In the genomic region with DNA sequence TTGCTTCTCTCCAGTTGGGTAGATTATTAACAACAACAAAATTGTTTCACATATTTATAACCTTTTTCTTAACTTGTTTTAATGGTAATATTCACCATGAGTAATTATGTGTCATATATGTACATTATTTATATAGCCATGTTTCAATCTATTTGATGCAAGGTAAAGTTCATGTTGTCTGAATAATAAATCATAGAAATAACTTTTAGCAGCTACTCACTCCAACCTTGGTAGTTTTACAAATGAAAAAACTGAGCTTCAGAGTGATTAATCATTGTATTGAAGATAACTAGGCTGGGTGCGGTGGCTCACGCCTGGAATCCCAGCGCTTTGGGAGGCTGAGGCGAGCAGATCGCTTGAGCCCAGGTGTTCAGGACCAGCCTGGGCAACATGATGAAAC, we compare ENCODE assay signal across 16 cellular contexts.
"Had no signal": no experiment of that assay in that cellular context is flagged by ENCODE, and none has a peak within 500 bp of the region (broad histone marks: within the 10 kb centered on the region; RNA-seq: fewer than 3 reads in every experiment).

No MANE protein-coding gene starts in this region.

- H3K36me3 Mint-ChIP-seq: mesothelial cell of epicardium, neural progenitor cell, T-cell had no signal

- H3K4me1 ChIP-seq: right atrium auricular region had no signal

- H3K27me3 Mint-ChIP-seq: activated CD8-positive, alpha-beta T cell treated with anti-CD3 and anti-CD28 coated beads for 36 hours; activated naive CD8-positive, alpha-beta T cell treated with anti-CD3 and anti-CD28 coated beads, Interleukin-2, amount 10 ng/mL, durations not matched to agents 7 days and 5 days; stimulated activated naive CD8-positive, alpha-beta T cell treated with anti-CD3 and anti-CD28 coated beads, Interleukin-15, Interleukin-2, amounts not matched to agents 100 ng/mL and 50 ng/mL, for 24 hours; T-cell had no signal

- H3K9ac ChIP-seq: neural progenitor cell had no signal

- DNase-seq: activated CD4-positive, alpha-beta T cell treated with anti-CD3 and anti-CD28 coated beads for 4 hours; activated CD8-positive, alpha-beta memory T cell treated with anti-CD3 and anti-CD28 coated beads, Interleukin-2, amount 50 U/mL, for 4 hours; activated CD8-positive, alpha-beta T cell treated with anti-CD3 and anti-CD28 coated beads for 36 hours; activated naive CD8-positive, alpha-beta T cell treated with anti-CD3 and anti-CD28 coated beads, Interleukin-2, amount 10 ng/mL, durations not matched to agents 7 days and 5 days; activated T-cell treated with anti-CD3 and anti-CD28 coated beads, Interleukin-2, amount 50 U/mL, for 72 hours; caudate nucleus; effector CD4-positive, alpha-beta T cell; left ventricle myocardium superior; T-cell had no signal

- H3K79me2 ChIP-seq: hepatocyte had no signal

- H3K4me3 Mint-ChIP-seq: activated CD8-positive, alpha-beta T cell treated with anti-CD3 and anti-CD28 coated beads for 36 hours; activated naive CD8-positive, alpha-beta T cell treated with anti-CD3 and anti-CD28 coated beads, Interleukin-2, amount 10 ng/mL, durations not matched to agents 7 days and 5 days; activated T-cell treated with anti-CD3 and anti-CD28 coated beads, Interleukin-2, amount 50 U/mL, for 72 hours; mesothelial cell of epicardium; neural progenitor cell; stimulated activated naive CD8-positive, alpha-beta T cell treated with anti-CD3 and anti-CD28 coated beads, Interleukin-15, Interleukin-2, amounts not matched to agents 100 ng/mL and 50 ng/mL, for 24 hours; T-cell had no signal

- H3K9me3 ChIP-seq: right atrium auricular region had no signal

- H3K4me1 Mint-ChIP-seq: activated naive CD8-positive, alpha-beta T cell treated with anti-CD3 and anti-CD28 coated beads, Interleukin-2, amount 10 ng/mL, durations not matched to agents 7 days and 5 days; mesothelial cell of epicardium; neural progenitor cell had no signal

- H2AFZ ChIP-seq: hepatocyte, neural progenitor cell had no signal

- H3K36me3 ChIP-seq: neural progenitor cell, right atrium auricular region had no signal

- H3K9me3 Mint-ChIP-seq: activated CD8-positive, alpha-beta T cell treated with anti-CD3 and anti-CD28 coated beads for 36 hours; activated naive CD8-positive, alpha-beta T cell treated with anti-CD3 and anti-CD28 coated beads, Interleukin-2, amount 10 ng/mL, durations not matched to agents 7 days and 5 days; activated T-cell treated with anti-CD3 and anti-CD28 coated beads, Interleukin-2, amount 50 U/mL, for 72 hours; mesothelial cell of epicardium; neural progenitor cell; stimulated activated naive CD8-positive, alpha-beta T cell treated with anti-CD3 and anti-CD28 coated beads, Interleukin-15, Interleukin-2, amounts not matched to agents 100 ng/mL and 50 ng/mL, for 24 hours; T-cell had no signal

- H3K4me2 ChIP-seq: hepatocyte, neural progenitor cell had no signal

- H3K27ac Mint-ChIP-seq: activated CD8-positive, alpha-beta T cell treated with anti-CD3 and anti-CD28 coated beads for 36 hours; activated naive CD8-positive, alpha-beta T cell treated with anti-CD3 and anti-CD28 coated beads, Interleukin-2, amount 10 ng/mL, durations not matched to agents 7 days and 5 days; activated T-cell treated with anti-CD3 and anti-CD28 coated beads, Interleukin-2, amount 50 U/mL, for 72 hours; mesothelial cell of epicardium; stimulated activated naive CD8-positive, alpha-beta T cell treated with anti-CD3 and anti-CD28 coated beads, Interleukin-15, Interleukin-2, amounts not matched to agents 100 ng/mL and 50 ng/mL, for 24 hours; T-cell had no signal

- H3K27me3 ChIP-seq: hepatocyte, neural progenitor cell, right atrium auricular region had no signal

- H3K27ac ChIP-seq: coronary artery, hepatocyte, neural progenitor cell, right atrium auricular region, VCaP had no signal

- H3K4me3 ChIP-seq: coronary artery, hepatocyte, neural progenitor cell, right atrium auricular region had no signal

- ATAC-seq: activated CD8-positive, alpha-beta T cell treated with anti-CD3 and anti-CD28 coated beads for 36 hours; activated T-cell treated with anti-CD3 and anti-CD28 coated beads, Interleukin-2, amount 50 U/mL, for 72 hours; left ventricle myocardium superior; T-cell had no signal
